Comparison of ENCODE assay signal across 19 cellular contexts in genomic region chr3:155629006-155629405, GRCh38.
"Had no signal": no experiment of that assay in that cellular context is flagged by ENCODE, and none has a peak within 500 bp of the region (broad histone marks: within the 10 kb centered on the region; RNA-seq: fewer than 3 reads in every experiment).

No MANE protein-coding gene starts in this region.

- H3K4me1 Mint-ChIP-seq: naive thymus-derived CD8-positive, alpha-beta T cell had no signal

- DNase-seq: colonic mucosa; dermis blood vessel endothelial cell; esophagus squamous epithelium; heart right ventricle; hypothalamus; islet precursor cell; mammary epithelial cell; mucosa of descending colon; naive thymus-derived CD8-positive, alpha-beta T cell; nucleus accumbens; ovary; sigmoid colon; stimulated activated CD4-positive, alpha-beta T cell treated with anti-CD3 and anti-CD28 coated beads, Interleukin-12 subunit alpha, Interleukin-12 subunit beta, amount 100 ng/mL, for 4 hours; stimulated activated naive CD4-positive, alpha-beta T cell treated with Interleukin-2 at 50 U/mL for 16 hours had no signal

- H3K27ac Mint-ChIP-seq: naive thymus-derived CD8-positive, alpha-beta T cell; type B pancreatic cell had no signal

- H2AFZ ChIP-seq: neural progenitor cell had no signal

- H3K27me3 Mint-ChIP-seq: type B pancreatic cell had no signal

- H3K36me3 Mint-ChIP-seq: naive thymus-derived CD8-positive, alpha-beta T cell; type B pancreatic cell had no signal

- H3K4me3 Mint-ChIP-seq: naive thymus-derived CD8-positive, alpha-beta T cell; neural progenitor cell; type B pancreatic cell had no signal

- H3K4me2 ChIP-seq: neural progenitor cell had no signal

- H3K27ac ChIP-seq: colonic mucosa, esophagus squamous epithelium, heart right ventricle, neural progenitor cell, ovary, right atrium auricular region, sigmoid colon, skin epidermis had no signal

- H3K9me3 ChIP-seq: colonic mucosa, esophagus squamous epithelium, mucosa of descending colon, ovary, right atrium auricular region, sigmoid colon had no signal

- H3K36me3 ChIP-seq: colonic mucosa, esophagus squamous epithelium, heart right ventricle, ovary, right atrium auricular region, sigmoid colon had no signal

- H3K27me3 ChIP-seq: colonic mucosa, esophagus squamous epithelium, heart right ventricle, neural progenitor cell, ovary, right atrium auricular region, sigmoid colon had no signal

- H3K4me1 ChIP-seq: colonic mucosa, esophagus squamous epithelium, heart right ventricle, right atrium auricular region, sigmoid colon had no signal

- H3K9me3 Mint-ChIP-seq: type B pancreatic cell had no signal

- ATAC-seq: heart right ventricle; left lobe of liver; mucosa of descending colon; naive thymus-derived CD8-positive, alpha-beta T cell had no signal

- H3K4me3 ChIP-seq: colonic mucosa, esophagus squamous epithelium, heart right ventricle, mucosa of descending colon, neural progenitor cell, ovary, right atrium auricular region, sigmoid colon, skin epidermis had no signal
